21 cellular contexts compared by ENCODE assay signal in the genomic region with DNA sequence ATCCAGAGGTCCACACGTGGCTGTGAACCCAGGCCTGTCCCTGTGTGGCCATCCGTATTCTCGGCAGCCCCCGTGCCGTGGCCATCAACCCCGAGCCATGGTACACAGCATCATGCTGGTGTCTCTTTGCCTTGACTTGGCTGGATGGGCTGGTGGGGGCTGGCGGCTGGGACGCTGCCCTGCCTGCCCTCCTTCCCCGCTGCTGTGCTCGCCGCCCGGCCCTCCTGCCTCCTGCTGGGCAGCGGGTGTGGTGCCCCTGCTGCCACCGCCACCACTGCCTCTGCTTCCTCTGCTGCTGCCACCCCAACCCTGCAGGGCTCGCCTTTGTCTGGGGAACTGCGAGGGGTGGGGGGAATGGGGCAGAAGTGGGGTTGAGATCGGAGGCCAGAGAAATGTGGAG. TPM values are rescaled to one million over a fixed set of nuclear protein-coding genes. Genes with fewer than 3 reads are reported as not detected.
"Had no signal": no experiment of that assay in that cellular context is flagged by ENCODE, and none has a peak within 500 bp of the region (broad histone marks: within the 10 kb centered on the region; RNA-seq: fewer than 3 reads in every experiment).

No MANE protein-coding gene starts in this region.

- H3K27me3 Mint-ChIP-seq: activated B cell treated with CpG ODN at 0.5 μM for 24 hours; dendritic cell treated with granulocyte-macrophage colony-stimulating factor and Interleukin-4, amounts not matched to agents 40 ng/mL and 50 ng/mL, for 4 days; memory B cell; naive thymus-derived CD4-positive, alpha-beta T cell had no signal

- H3K4me1 Mint-ChIP-seq: activated B cell treated with CpG ODN at 0.5 μM for 24 hours had no signal

- H3K27ac Mint-ChIP-seq: activated B cell treated with CpG ODN at 0.5 μM for 24 hours; activated CD8-positive, alpha-beta T cell treated with anti-CD3 and anti-CD28 coated beads, Interleukin-2, amount 10 ng/mL, durations not matched to agents 7 days and 5 days; dendritic cell treated with granulocyte-macrophage colony-stimulating factor and Interleukin-4, amounts not matched to agents 40 ng/mL and 50 ng/mL, for 4 days; memory B cell; naive thymus-derived CD4-positive, alpha-beta T cell; neural progenitor cell had no signal

- ATAC-seq: naive thymus-derived CD4-positive, alpha-beta T cell; pancreas had no signal

- H3K4me3 ChIP-seq: breast epithelium, esophagus squamous epithelium, neural progenitor cell, pancreas, spleen, tibial artery had no signal

- H3K27me3 ChIP-seq: breast epithelium, esophagus squamous epithelium, neural progenitor cell, pancreas, spleen, tibial artery had no signal

- DNase-seq: activated B cell treated with CpG ODN at 0.5 μM for 24 hours; activated CD4-positive, alpha-beta T cell treated with anti-CD3 and anti-CD28 coated beads for 48 hours; activated CD8-positive, alpha-beta T cell treated with anti-CD3 and anti-CD28 coated beads, Interleukin-2, amount 10 ng/mL, durations not matched to agents 7 days and 5 days; activated effector memory CD4-positive, alpha-beta T cell treated with anti-CD3 and anti-CD28 coated beads, Interleukin-2, amount 50 U/mL, for 16 hours; activated naive CD4-positive, alpha-beta T cell treated with anti-CD3 and anti-CD28 coated beads, Interleukin-2, amount 50 U/mL, for 16 hours; activated T-cell treated with anti-CD3 and anti-CD28 coated beads, Interleukin-2, amount 50 U/mL, for 48 hours; aorta; cerebellar nuclear complex; effector memory CD4-positive, alpha-beta T cell; esophagus squamous epithelium; naive thymus-derived CD4-positive, alpha-beta T cell; pancreas; spleen; stimulated activated naive CD4-positive, alpha-beta T cell treated with Interleukin-2 at 50 U/mL for 16 hours; SW 1271; T-helper 2 cell; tibial artery had no signal

- H3K9me3 ChIP-seq: breast epithelium, esophagus squamous epithelium, pancreas, spleen, tibial artery had no signal

- H3K27ac ChIP-seq: breast epithelium, esophagus squamous epithelium, neural progenitor cell, pancreas, spleen, tibial artery had no signal

- H3K9me3 Mint-ChIP-seq: activated B cell treated with CpG ODN at 0.5 μM for 24 hours; dendritic cell treated with granulocyte-macrophage colony-stimulating factor and Interleukin-4, amounts not matched to agents 40 ng/mL and 50 ng/mL, for 4 days; memory B cell; naive thymus-derived CD4-positive, alpha-beta T cell; neural progenitor cell had no signal

- H3K4me3 Mint-ChIP-seq: activated B cell treated with CpG ODN at 0.5 μM for 24 hours; activated CD8-positive, alpha-beta T cell treated with anti-CD3 and anti-CD28 coated beads, Interleukin-2, amount 10 ng/mL, durations not matched to agents 7 days and 5 days; dendritic cell treated with granulocyte-macrophage colony-stimulating factor and Interleukin-4, amounts not matched to agents 40 ng/mL and 50 ng/mL, for 4 days; memory B cell; naive thymus-derived CD4-positive, alpha-beta T cell; neural progenitor cell had no signal

- H3K4me1 ChIP-seq: breast epithelium, neural progenitor cell, pancreas had no signal

- H3K9ac ChIP-seq: neural progenitor cell had no signal

- H3K36me3 ChIP-seq: breast epithelium, neural progenitor cell, pancreas had no signal

RNA-seq across cellular contexts. Expression of a gene that starts 19.7 kb away (rescaled TPM):
- total RNA-seq: activated B cell treated with CpG ODN at 0.5 μM for 24 hours had no signal
- polyA plus RNA-seq: naive thymus-derived CD4-positive, alpha-beta T cell had no signal
